Comparison of ENCODE assay signal across 10 cellular contexts in genomic region chr4:155543126-155543765, GRCh38.
DNase-seq lines count a peak whose midpoint lies in the region; ATAC-seq and TF ChIP-seq lines count a peak whose summit lies in the region.
"Had no signal": no experiment of that assay in that cellular context is flagged by ENCODE, and none has a peak within 500 bp of the region (broad histone marks: within the 10 kb centered on the region; RNA-seq: fewer than 3 reads in every experiment).

No MANE protein-coding gene starts in this region.

- H2AFZ ChIP-seq in mammary epithelial cell (ENCODE audit: low read depth, low read length), result peak overlapping the region; percentile 51

- dilution Hi-C loops in mammary epithelial cell (cut with HindIII; ENCODE audit: low sequenced_read_pairs), result no loop called here

- no peaks in the 10 kb centered on the region for H3K9me3 ChIP-seq in mammary epithelial cell (replicated peaks; ENCODE audit: insufficient read depth, low read length)
- H3K9me3 ChIP-seq: neutrophil had no signal

- H3K27me3 ChIP-seq in mammary epithelial cell (ENCODE audit: insufficient read depth, low read length), result no peaks in the 10 kb centered on the region
- H3K27me3 ChIP-seq: neutrophil had no signal

- TF ChIP-seq CTCF in mammary epithelial cell (conservative IDR thresholded peaks at IDR 0.05 in 1 of 2, IDR thresholded peaks at IDR 0.05 in 1 of 2; ENCODE audit: extremely low read depth in 1 of 2, insufficient read depth in 1 of 2, low read depth in 1 of 2, low read length in 2 of 2), result no peak

- BruUV-seq in mammary epithelial cell (replicated peaks; lab: Mats Ljungman, UMichigan), result no TSS peak

- no peak overlapping the region for H3K27ac ChIP-seq in mammary epithelial cell (ENCODE audit: insufficient read depth, low read depth, low read length)
- H3K27ac ChIP-seq: neutrophil had no signal

- CTCF ChIA-PET in mammary epithelial cell (lab: Charles Lee; ENCODE audit: low non-redundant PET), result no interaction called here

- DNase-seq in A172 (ENCODE audit: low spot score), result peak; percentile 91
- peak; percentile 75 for DNase-seq in mammary epithelial cell
- no peak for DNase-seq in activated CD8-positive, alpha-beta memory T cell treated with anti-CD3 and anti-CD28 coated beads, Interleukin-2, amount 50 U/mL, for 48 hours
- DNase-seq in COLO668 (lab: John Stamatoyannopoulos, UW; ENCODE audit: unreplicated experiment), result no peak
- DNase-seq in effector CD4-positive, alpha-beta T cell, result no peak
- DNase-seq: NCI-H1436 treated with DMSO at 0.1 percent for 48 hours had no signal

- H4K20me1 ChIP-seq in mammary epithelial cell (ENCODE audit: insufficient read depth, low read length), result no peaks in the 10 kb centered on the region

- no peaks in the 10 kb centered on the region for H3K36me3 ChIP-seq in mammary epithelial cell (ENCODE audit: insufficient read depth, low read length)
- H3K36me3 ChIP-seq: neutrophil had no signal

- no peak overlapping the region for H3K4me2 ChIP-seq in mammary epithelial cell (ENCODE audit: insufficient read depth, low read depth, low read length)

- 80% methylated on average over 3 of the region's 3 CpGs for WGBS in mammary epithelial cell (ENCODE audit: low coverage, missing lambda C conversion rate)

- no peak overlapping the region for H3K9ac ChIP-seq in mammary epithelial cell (ENCODE audit: insufficient read depth, low read length)

- intact Hi-C loops in mammary epithelial cell (cut with micrococcal nuclease), result no loop called here

- in situ Hi-C loops in mammary epithelial cell (cut with MboI; ENCODE audit: low sequenced_read_pairs in 2 of 2), result no loop called here

- H3K4me3 ChIP-seq in mammary epithelial cell (replicated peaks in 1 of 3; ENCODE audit: insufficient read depth in 1 of 3, low read depth in 2 of 3, low read length in 3 of 3), result no peak overlapping the region

- peaks cover 5% of the 10 kb centered on the region for H3K4me1 ChIP-seq in mammary epithelial cell (ENCODE audit: insufficient read depth, low read length)

- H3K79me2 ChIP-seq in mammary epithelial cell (ENCODE audit: insufficient read depth, low read length), result no peaks in the 10 kb centered on the region

- ATAC-seq in GM19023 (IDR thresholded peaks at IDR 0.05; ENCODE audit: unreplicated experiment), result peak; percentile 71
- peak; percentile 56 for ATAC-seq in HG03066 (IDR thresholded peaks at IDR 0.05; ENCODE audit: low read depth, unreplicated experiment)
- ATAC-seq in GM18861 (IDR thresholded peaks at IDR 0.05; ENCODE audit: unreplicated experiment), result no peak

Comparison
In these comparisons a context has a peak if more than half of its experiments do, and no peak if none do; other contexts are left out.
1. DNase-seq: peak in A172 (single experiment) and mammary epithelial cell (single experiment); none in activated CD8-positive, alpha-beta memory T cell treated with anti-CD3 and anti-CD28 coated beads, Interleukin-2, amount 50 U/mL, for 48 hours (single experiment), COLO668 (single experiment) and effector CD4-positive, alpha-beta T cell (single experiment).